8 cellular contexts compared by ENCODE assay signal in the genomic region with DNA sequence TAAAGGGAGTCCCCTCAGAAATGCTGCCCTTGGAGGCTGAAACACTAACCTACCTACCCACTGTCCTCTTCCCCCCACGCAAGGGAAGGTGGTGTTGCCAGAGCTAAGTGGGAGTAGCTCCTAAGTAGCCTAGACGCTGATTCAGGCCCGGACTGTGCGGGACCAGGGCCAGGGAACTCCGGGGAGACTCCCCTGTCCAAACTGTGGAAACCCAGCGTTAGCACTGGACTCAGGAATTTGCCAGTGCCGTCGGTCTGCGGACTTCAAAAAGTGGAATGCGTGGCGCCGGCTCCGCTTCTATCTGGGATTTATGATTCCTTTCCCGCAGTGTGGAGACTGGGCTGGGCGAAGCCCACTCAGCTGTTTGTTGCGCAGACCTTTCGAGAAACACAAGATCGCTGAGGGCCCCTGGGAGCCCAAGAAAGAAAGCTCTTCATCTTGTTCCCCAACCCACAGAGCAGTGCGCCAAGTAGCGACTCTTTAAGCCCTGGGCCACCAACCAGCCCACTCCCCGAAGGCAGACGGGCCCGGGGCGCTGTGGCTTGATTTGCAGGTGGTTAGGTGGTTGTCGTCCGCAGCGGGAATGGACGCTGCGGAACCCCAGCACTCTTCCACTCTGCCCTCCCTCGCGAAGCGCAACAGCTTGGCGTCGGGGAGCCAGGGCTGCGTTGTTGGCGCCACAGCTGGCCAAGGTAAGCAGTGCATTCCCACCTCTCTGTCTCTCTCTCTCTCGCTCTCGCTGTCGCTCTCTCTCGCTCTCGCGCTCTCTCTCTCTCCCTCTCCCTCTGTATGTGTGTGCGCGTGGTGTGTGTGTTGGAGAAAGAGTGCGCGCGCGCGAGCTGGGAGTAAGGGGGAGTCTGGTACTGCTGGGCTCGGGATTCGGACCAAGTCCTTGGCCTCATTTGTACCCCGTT.
A peak's percentile ranks its signal among the peaks of the same experiment; 100 is the strongest.
DNase-seq lines count a peak whose midpoint lies in the region; ATAC-seq and TF ChIP-seq lines count a peak whose summit lies in the region.

No MANE protein-coding gene starts in this region.

- peak; percentile 92 for ATAC-seq in GM21717 (IDR thresholded peaks at IDR 0.05; ENCODE audit: unreplicated experiment)

- peak; percentile 80 for TF ChIP-seq CTCF in WERI-Rb-1 (IDR thresholded peaks at IDR 0.05; ENCODE audit: low read depth, low read length)
- TF ChIP-seq CTCF in cardiac fibroblast (IDR thresholded peaks at IDR 0.05; ENCODE audit: low read depth, low read length) = peak; percentile 20

- DNase-seq in DMS53 treated with DMSO at 0.1 percent for 48 hours (lab: John Stamatoyannopoulos, UW; ENCODE audit: unreplicated experiment) (peak; percentile 72), Kasumi-1 (lab: John Stamatoyannopoulos, UW) (peak; percentile 54 to 67), WERI-Rb-1 (peak; percentile 58), cardiac fibroblast (ENCODE audit: low read depth in 2 of 2) (peak; percentile 44 to 49), kidney tubule cell (ENCODE audit: low spot score) (peak; percentile 78), SKM-1 (lab: John Stamatoyannopoulos, UW; ENCODE audit: unreplicated experiment) (no peak)
- peak; percentile 40 to 46 for DNase-seq in stimulated activated CD4-positive, alpha-beta T cell treated with anti-CD3 and anti-CD28 coated beads, Interleukin-1b, Interleukin-23, amount 100 ng/mL, for 4 hours (ENCODE audit: low read depth in 2 of 2)

- H3K4me3 ChIP-seq in WERI-Rb-1 (ENCODE audit: low read depth, low read length) (peak overlapping the region; percentile 7; the same call in 1 of the 2 replicates), cardiac fibroblast (replicated peaks in 1 of 2; ENCODE audit: low read depth in 2 of 2, low read length in 2 of 2) (no peak overlapping the region)

- H3K36me3 ChIP-seq in WERI-Rb-1 = no peaks in the 10 kb centered on the region

- peaks cover 82% of the 10 kb centered on the region for H3K27me3 ChIP-seq in WERI-Rb-1 (ENCODE audit: insufficient read depth, low read depth, severe bottlenecking)

- no peak overlapping the region for H3K27ac ChIP-seq in WERI-Rb-1

- no peaks in the 10 kb centered on the region for H3K9me3 ChIP-seq in WERI-Rb-1 (ENCODE audit: severe bottlenecking)
